In genomic region chr17:13995856-13996635, GRCh38 we compare ENCODE assay signal across 23 cellular contexts.
DNase-seq lines count a peak whose midpoint lies in the region; ATAC-seq and TF ChIP-seq lines count a peak whose summit lies in the region.
"Had no signal": no experiment of that assay in that cellular context is flagged by ENCODE, and none has a peak within 500 bp of the region (broad histone marks: within the 10 kb centered on the region; RNA-seq: fewer than 3 reads in every experiment).

No MANE protein-coding gene starts in this region.

- no peak for TF ChIP-seq EP300 in SK-N-SH (IDR thresholded peaks at IDR 0.05; ENCODE audit: borderline replicate concordance in 1 of 2, low read depth in 1 of 2, low read length in 1 of 2)

- no peaks in the 10 kb centered on the region for H3K27me3 ChIP-seq in SK-N-SH (ENCODE audit: insufficient read depth)
- no peaks in the 10 kb centered on the region for H3K27me3 ChIP-seq in osteoblast (ENCODE audit: insufficient read depth, low read length)
- H3K27me3 ChIP-seq: colonic mucosa, esophagus squamous epithelium, ovary had no signal

- H3K36me3 ChIP-seq in SK-N-SH (replicated peaks in 1 of 2; ENCODE audit: control insufficient read depth in 1 of 2, insufficient read depth in 2 of 2, low read length in 1 of 2), result no peaks in the 10 kb centered on the region
- no peaks in the 10 kb centered on the region for H3K36me3 ChIP-seq in osteoblast (ENCODE audit: insufficient read depth, low read length)
- H3K36me3 ChIP-seq: colonic mucosa, ovary had no signal

- no peaks in the 10 kb centered on the region for H3K9me3 ChIP-seq in SK-N-SH
- H3K9me3 ChIP-seq in osteoblast (ENCODE audit: low read depth, low read length), result no peaks in the 10 kb centered on the region
- H3K9me3 ChIP-seq: colonic mucosa, esophagus squamous epithelium, ovary had no signal

- H3K27ac ChIP-seq in SK-N-SH (ENCODE audit: low read depth in 2 of 2, low read length in 1 of 2) (no peak overlapping the region), osteoblast (ENCODE audit: low read depth, low read length) (no peak overlapping the region)
- H3K27ac ChIP-seq: colonic mucosa, esophagus squamous epithelium, ovary had no signal

- H3K27ac Mint-ChIP-seq in glutamatergic neuron (ENCODE audit: unreplicated experiment), result peak overlapping the region; percentile 29
- no peak overlapping the region for H3K27ac Mint-ChIP-seq in effector memory CD8-positive, alpha-beta T cell
- H3K27ac Mint-ChIP-seq: activated CD4-positive, alpha-beta memory T cell treated with anti-CD3 and anti-CD28 coated beads for 36 hours; activated naive CD8-positive, alpha-beta T cell treated with anti-CD3 and anti-CD28 coated beads, Interleukin-2, amount 50 U/mL, for 24 hours; CD4-positive, alpha-beta T cell; endodermal cell; memory B cell had no signal

- no peaks in the 10 kb centered on the region for H3F3A ChIP-seq in SK-N-SH (replicated peaks; ENCODE audit: insufficient read depth)

- H3K9me2 ChIP-seq in SK-N-SH, result no peaks in the 10 kb centered on the region

- H3K4me1 ChIP-seq in SK-N-SH (ENCODE audit: control insufficient read depth in 1 of 2, insufficient read depth in 2 of 2, low read depth in 1 of 2, low read length in 1 of 2) (peaks cover 0 to 4% of the 10 kb centered on the region in 2 experiments; a peak in 2 of 4 replicates), osteoblast (ENCODE audit: insufficient read depth, low read length) (no peaks in the 10 kb centered on the region)
- H3K4me1 ChIP-seq: colonic mucosa, esophagus squamous epithelium had no signal

- no peak overlapping the region for H3K9ac ChIP-seq in SK-N-SH

- TF ChIP-seq RAD21 in SK-N-SH (IDR thresholded peaks at IDR 0.05; ENCODE audit: low read length), result no peak

- TF ChIP-seq CTCF in SK-N-SH (IDR thresholded peaks at IDR 0.05) (no peak), glutamatergic neuron (IDR thresholded peaks at IDR 0.05; ENCODE audit: partially characterized antibody, unreplicated experiment) (no peak), osteoblast (IDR thresholded peaks at IDR 0.05; ENCODE audit: extremely low read depth, low read depth, low read length) (no peak)

- 45% methylated on average over 10 of the region's 10 CpGs for WGBS in SK-N-SH (ENCODE audit: low lambda C conversion rate)

- H3K36me3 Mint-ChIP-seq in glutamatergic neuron (ENCODE audit: unreplicated experiment), result no peaks in the 10 kb centered on the region
- H3K36me3 Mint-ChIP-seq in effector memory CD8-positive, alpha-beta T cell (ENCODE audit: insufficient read depth), result peaks cover 3% of the 10 kb centered on the region

- no peaks in the 10 kb centered on the region for H3K9me3 Mint-ChIP-seq in glutamatergic neuron (ENCODE audit: unreplicated experiment)
- H3K9me3 Mint-ChIP-seq in effector memory CD8-positive, alpha-beta T cell, result no peaks in the 10 kb centered on the region
- H3K9me3 Mint-ChIP-seq: activated naive CD8-positive, alpha-beta T cell treated with anti-CD3 and anti-CD28 coated beads, Interleukin-2, amount 50 U/mL, for 24 hours; CD4-positive, alpha-beta T cell had no signal

- CTCF ChIA-PET in SK-N-SH (lab: Yijun Ruan, JAX), result no interaction called here

- DNase-seq in SK-N-SH (no peak), NCI-H2227 (lab: John Stamatoyannopoulos, UW; ENCODE audit: unreplicated experiment) (peak; percentile 26), glutamatergic neuron (no peak), osteoblast (ENCODE audit: insufficient read length, low spot score, missing footprints) (no peak), NCI-H128 (lab: John Stamatoyannopoulos, UW; ENCODE audit: unreplicated experiment) (no peak), medulla oblongata (ENCODE audit: extremely low spot score) (no peak)
- DNase-seq in effector memory CD8-positive, alpha-beta T cell, result no peak
- DNase-seq: activated CD4-positive, alpha-beta memory T cell treated with anti-CD3 and anti-CD28 coated beads for 36 hours; activated effector memory CD4-positive, alpha-beta T cell treated with anti-CD3 and anti-CD28 coated beads, Interleukin-2, amount 50 U/mL, for 16 hours; activated naive CD8-positive, alpha-beta T cell treated with anti-CD3 and anti-CD28 coated beads, Interleukin-2, amount 50 U/mL, for 24 hours; CD4-positive, alpha-beta T cell; colonic mucosa; DMS153; endodermal cell; esophagus squamous epithelium; GDM1; head of caudate nucleus; naive B cell; NCI-H526 treated with DMSO at 0.1 percent for 48 hours; ovary had no signal

- ATAC-seq in SK-N-SH treated with all-trans-retinoic acid at 6 μM for 48 hours, result no peak
- ATAC-seq in effector memory CD8-positive, alpha-beta T cell (replicated peaks), result no peak
- ATAC-seq: activated naive CD8-positive, alpha-beta T cell treated with anti-CD3 and anti-CD28 coated beads, Interleukin-2, amount 50 U/mL, for 24 hours; GM12878 had no signal

- H3K79me2 ChIP-seq in SK-N-SH (ENCODE audit: insufficient read depth), result no peaks in the 10 kb centered on the region
- no peaks in the 10 kb centered on the region for H3K79me2 ChIP-seq in osteoblast (ENCODE audit: insufficient read depth, low read length)

- H3K4me2 ChIP-seq in SK-N-SH, result no peak overlapping the region
- no peak overlapping the region for H3K4me2 ChIP-seq in osteoblast (ENCODE audit: insufficient read depth, low read length)

- POLR2A ChIA-PET in SK-N-SH (lab: Yijun Ruan, JAX), result no interaction called here

- H4K20me1 ChIP-seq in SK-N-SH (ENCODE audit: insufficient read depth) (no peaks in the 10 kb centered on the region), osteoblast (ENCODE audit: insufficient read depth, low read length) (no peaks in the 10 kb centered on the region)

- peaks cover 2% of the 10 kb centered on the region for H3K4me1 Mint-ChIP-seq in glutamatergic neuron (ENCODE audit: low read depth, unreplicated experiment)
- H3K4me1 Mint-ChIP-seq in effector memory CD8-positive, alpha-beta T cell (ENCODE audit: low read depth in 2 of 2), result no peaks in the 10 kb centered on the region
- H3K4me1 Mint-ChIP-seq: activated naive CD8-positive, alpha-beta T cell treated with anti-CD3 and anti-CD28 coated beads, Interleukin-2, amount 50 U/mL, for 24 hours had no signal

- no peaks in the 10 kb centered on the region for H3K27me3 Mint-ChIP-seq in glutamatergic neuron (ENCODE audit: unreplicated experiment)
- no peaks in the 10 kb centered on the region for H3K27me3 Mint-ChIP-seq in effector memory CD8-positive, alpha-beta T cell
- H3K27me3 Mint-ChIP-seq: activated CD4-positive, alpha-beta memory T cell treated with anti-CD3 and anti-CD28 coated beads for 36 hours; activated naive CD8-positive, alpha-beta T cell treated with anti-CD3 and anti-CD28 coated beads, Interleukin-2, amount 50 U/mL, for 24 hours; CD4-positive, alpha-beta T cell; memory B cell; naive B cell had no signal

- H3K4me3 Mint-ChIP-seq in glutamatergic neuron (ENCODE audit: unreplicated experiment), result no peak overlapping the region
- H3K4me3 Mint-ChIP-seq in effector memory CD8-positive, alpha-beta T cell, result no peak overlapping the region
- H3K4me3 Mint-ChIP-seq: activated CD4-positive, alpha-beta memory T cell treated with anti-CD3 and anti-CD28 coated beads for 36 hours; activated naive CD8-positive, alpha-beta T cell treated with anti-CD3 and anti-CD28 coated beads, Interleukin-2, amount 50 U/mL, for 24 hours; CD4-positive, alpha-beta T cell; endodermal cell; memory B cell had no signal

- H3K4me3 ChIP-seq in SK-N-SH (ENCODE audit: low read depth in 2 of 2, low read length in 1 of 2) (no peak overlapping the region), osteoblast (ENCODE audit: insufficient read depth, low read length) (no peak overlapping the region)
- H3K4me3 ChIP-seq: colonic mucosa, esophagus squamous epithelium, GM12878, ovary had no signal

- H2AFZ ChIP-seq in SK-N-SH (ENCODE audit: low read depth) (0 out of 2 replicates have a peak overlapping the region, but pooled peaks have one; percentile 23), osteoblast (ENCODE audit: low read length) (no peak overlapping the region)

TF ChIP-seq in SK-N-SH, 30 proteins besides CTCF, POLR2A, EP300 and RAD21 (continues in another document):
- TF ChIP-seq TAF1 (IDR thresholded peaks at IDR 0.05; ENCODE audit: borderline replicate concordance, low read depth, low read length), result no peak
- TF ChIP-seq MAX (IDR thresholded peaks at IDR 0.05; ENCODE audit: low read depth), result no peak
- TF ChIP-seq RXRA (IDR thresholded peaks at IDR 0.05; ENCODE audit: borderline replicate concordance, low read depth), result no peak
- TF ChIP-seq FOXM1 (IDR thresholded peaks at IDR 0.05; ENCODE audit: low read depth), result no peak
- TF ChIP-seq GABPA (IDR thresholded peaks at IDR 0.05; ENCODE audit: low read depth), result no peak
- TF ChIP-seq SMC3 (IDR thresholded peaks at IDR 0.05; ENCODE audit: low read depth, low read length), result no peak

TF ChIP-seq in SK-N-SH treated with all-trans-retinoic acid at 6 μM for 48 hours, 23 proteins besides CTCF, POLR2A, EP300 and RAD21:
- TF ChIP-seq CREB5 (CRISPR knock-in tag; IDR thresholded peaks at IDR 0.05; ENCODE audit: low read depth), result no peak
- TF ChIP-seq ISL1 (CRISPR knock-in tag; IDR thresholded peaks at IDR 0.05), result no peak
- TF ChIP-seq ARNTL (CRISPR knock-in tag; IDR thresholded peaks at IDR 0.05; ENCODE audit: borderline replicate concordance, low read depth), result no peak
- no peak for TF ChIP-seq ZNF8 (CRISPR knock-in tag; IDR thresholded peaks at IDR 0.05)
- no peak for TF ChIP-seq ESRRG (CRISPR knock-in tag; IDR thresholded peaks at IDR 0.05)
- TF ChIP-seq TCF4 (CRISPR knock-in tag; IDR thresholded peaks at IDR 0.05; ENCODE audit: borderline replicate concordance), result no peak
- TF ChIP-seq CSDC2 (CRISPR knock-in tag; IDR thresholded peaks at IDR 0.05), result no peak
